Comparison of ENCODE assay signal across 39 cellular contexts in the genomic region with DNA sequence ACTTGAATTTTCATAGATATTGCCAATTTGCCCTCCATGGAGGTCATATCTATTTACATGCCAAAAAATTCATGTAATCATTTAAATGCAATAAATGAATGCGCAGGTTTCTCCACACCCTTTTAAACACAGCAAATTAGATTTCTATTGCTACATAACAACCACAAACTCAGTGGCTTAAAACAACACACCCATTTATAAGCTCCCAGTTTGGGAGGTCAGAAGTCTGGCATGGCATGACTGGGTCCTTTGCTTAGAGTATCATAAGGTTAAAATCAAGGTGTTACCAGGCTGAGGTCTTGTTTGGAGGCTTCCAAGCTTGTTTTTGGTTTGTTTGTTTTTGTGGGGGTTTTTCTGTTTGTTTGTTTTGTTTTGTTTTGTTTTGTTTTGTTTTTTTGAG. TPM values are rescaled to one million over a fixed set of nuclear protein-coding genes. Genes with fewer than 3 reads are reported as not detected.
"Had no signal": no experiment of that assay in that cellular context is flagged by ENCODE, and none has a peak within 500 bp of the region (broad histone marks: within the 10 kb centered on the region; RNA-seq: fewer than 3 reads in every experiment).

No MANE protein-coding gene starts in this region.

- H3K9me3 ChIP-seq: MG63 had no signal

- H3K4me3 ChIP-seq: MG63 had no signal

- H3K27me3 ChIP-seq: MG63 had no signal

- H3K36me3 ChIP-seq: MG63 had no signal

- H3K27ac ChIP-seq: KMS-11 had no signal

- DNase-seq: Karpas-422, Kasumi-1, KG1, MG63, MM.1S, MV-4-11, NCI-H1048, NCI-H1092, NCI-H1092 treated with DMSO at 0.1 percent for 48 hours, NCI-H1105, NCI-H1105 treated with DMSO at 0.1 percent for 48 hours, NCI-H1417, NCI-H1417 treated with DMSO at 0.1 percent for 48 hours, NCI-H1436, NCI-H1436 treated with DMSO at 0.1 percent for 48 hours, NCI-H146, NCI-H1694, NCI-H1694 treated with DMSO at 0.1 percent for 48 hours, NCI-H187, NCI-H187 treated with DMSO at 0.1 percent for 48 hours, NCI-H1930, NCI-H2029, NCI-H2029 treated with DMSO at 0.1 percent for 48 hours, NCI-H2081, NCI-H2081 treated with DMSO at 0.1 percent for 48 hours, NCI-H2107, NCI-H2171, NCI-H2171 treated with DMSO at 0.1 percent for 48 hours, NCI-H2227 treated with DMSO at 0.1 percent for 48 hours, NCI-H226, NCI-H345, NCI-H446, NCI-H446 treated with DMSO at 0.1 percent for 48 hours, NCI-H510A had no signal

RNA-seq across cellular contexts. Expression of a gene that starts 49.9 kb away (rescaled TPM):
- total RNA-seq: LHCN-M2, M059J, MCF 10A, NCI-H460 had no signal
